In the genomic region with DNA sequence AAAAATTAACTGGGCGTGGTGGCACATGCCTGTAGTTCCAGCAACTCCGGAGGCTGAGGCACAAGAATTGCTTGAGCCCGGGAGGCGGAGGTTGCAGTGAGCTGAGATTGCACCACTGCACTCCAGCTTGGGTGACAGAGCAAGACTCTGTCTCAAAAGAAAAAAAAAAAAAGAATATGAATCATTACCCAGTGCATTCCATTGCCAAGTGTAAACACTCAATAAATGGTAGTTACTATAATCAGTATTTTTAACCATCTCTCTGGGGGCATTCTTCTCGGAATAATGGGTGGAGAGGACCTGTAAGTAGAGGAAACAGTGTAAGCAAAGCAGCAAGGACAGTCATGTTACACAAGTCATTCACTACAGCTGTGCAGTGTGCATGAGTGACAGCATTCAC, we compare ENCODE assay signal across 1 cellular context.
TF ChIP-seq lines count a peak whose summit lies in the region.

No MANE protein-coding gene starts in this region.

TF ChIP-seq in GM23338, 12 proteins besides CTCF, POLR2A, EP300 and RAD21 (continued from another document):
- TF ChIP-seq ZNF462 (CRISPR knock-in tag; IDR thresholded peaks at IDR 0.05) (no peak), ETS1 (IDR thresholded peaks at IDR 0.05) (no peak), STAT1 (IDR thresholded peaks at IDR 0.05; ENCODE audit: unreplicated experiment) (no peak), ZNF114 (CRISPR knock-in tag; IDR thresholded peaks at IDR 0.05) (no peak), EZH2phosphoT487 (IDR thresholded peaks at IDR 0.05; ENCODE audit: unreplicated experiment) (no peak)
